22 cellular contexts compared by ENCODE assay signal in the genomic region with DNA sequence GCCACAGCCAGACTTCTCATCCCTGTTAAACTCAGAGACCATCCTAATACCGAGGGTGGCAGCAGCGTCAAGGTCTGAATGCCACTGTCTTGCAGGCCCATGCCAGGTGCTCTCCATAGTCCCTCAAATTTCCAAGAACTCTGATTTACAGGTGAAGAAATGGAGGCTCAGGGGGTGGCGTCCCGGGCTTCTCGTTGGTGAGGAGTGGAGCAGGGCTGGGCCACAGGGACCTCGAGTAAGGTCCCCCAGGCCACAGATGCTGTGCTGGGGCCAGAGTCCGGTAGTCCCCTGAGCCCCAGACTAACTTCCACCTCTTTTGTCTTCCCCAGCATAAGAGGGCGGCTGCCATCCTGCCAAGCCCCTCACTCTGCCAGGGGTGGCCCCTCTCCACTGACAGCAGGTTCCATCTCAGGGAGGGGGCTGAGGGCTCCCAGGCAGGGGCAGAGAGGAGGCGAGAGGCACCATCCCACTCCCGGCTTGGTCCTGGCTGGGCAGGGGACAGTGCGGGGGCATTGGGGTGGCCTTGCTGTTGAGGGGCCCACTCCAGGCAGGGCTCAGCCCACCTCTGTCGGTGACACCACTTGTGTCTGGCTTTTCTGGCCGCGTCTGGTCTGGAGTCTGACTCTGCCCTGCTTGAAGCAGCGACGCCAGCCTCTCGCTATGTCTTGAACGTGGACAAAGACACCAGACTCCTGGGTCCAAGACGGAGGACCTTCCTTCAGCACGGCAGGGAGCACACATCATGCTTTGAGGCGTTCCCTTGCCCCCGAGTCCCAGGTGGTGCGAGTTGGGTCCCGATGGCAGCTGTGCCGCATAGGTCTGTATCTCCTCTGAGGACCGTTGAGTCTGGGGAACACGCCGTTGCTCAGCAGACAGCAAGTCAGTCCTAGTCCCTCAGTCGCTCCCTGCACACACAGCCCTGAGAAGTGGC. TPM values are rescaled to one million over a fixed set of nuclear protein-coding genes. Genes with fewer than 3 reads are reported as not detected.
"Had no signal": no experiment of that assay in that cellular context is flagged by ENCODE, and none has a peak within 500 bp of the region (broad histone marks: within the 10 kb centered on the region; RNA-seq: fewer than 3 reads in every experiment).

No MANE protein-coding gene starts in this region.

- H3K4me2 ChIP-seq: hepatocyte, smooth muscle cell had no signal

- H3K4me1 ChIP-seq: foreskin keratinocyte, pancreas had no signal

- H3K36me3 ChIP-seq: cardiac muscle cell, neutrophil, pancreas, sigmoid colon, thoracic aorta, upper lobe of left lung had no signal

- H3K9me3 ChIP-seq: body of pancreas, neutrophil, pancreas, sigmoid colon, thoracic aorta, upper lobe of left lung had no signal

- ATAC-seq: body of pancreas; foreskin keratinocyte; naive thymus-derived CD4-positive, alpha-beta T cell; pancreas; WTC11 had no signal

- H3K27ac ChIP-seq: body of pancreas, cardiac muscle cell, foreskin keratinocyte, hepatocyte, neutrophil, pancreas, sigmoid colon, thoracic aorta, upper lobe of left lung had no signal

- H3K4me3 ChIP-seq: body of pancreas, cardiac muscle cell, hepatocyte, lung, pancreas, sigmoid colon, smooth muscle cell, thoracic aorta, upper lobe of left lung had no signal

- DNase-seq: activated gamma-delta T cell treated with Interleukin-2 at 50 U/mL for 16 hours; activated T-cell treated with anti-CD3 and anti-CD28 coated beads, Interleukin-2, amount 50 U/mL, for 1 hour; anterior cingulate cortex; body of pancreas; dermis blood vessel endothelial cell; effector CD8-positive, alpha-beta T cell; foreskin keratinocyte; naive thymus-derived CD4-positive, alpha-beta T cell; sigmoid colon; stimulated activated CD4-positive, alpha-beta T cell treated with anti-CD3 and anti-CD28 coated beads, Interleukin-2, amount 100 ng/mL, for 48 hours; stimulated activated CD8-positive, alpha-beta memory T cell treated with anti-CD3 and anti-CD28 coated beads, Interleukin-4, amount 100 ng/mL, for 48 hours; stimulated activated naive CD4-positive, alpha-beta T cell; T1000 had no signal

- H3K27me3 ChIP-seq: body of pancreas, pancreas, upper lobe of left lung had no signal

- H2AFZ ChIP-seq: hepatocyte had no signal

RNA-seq across cellular contexts. Expression of gene KLHL30, which starts 15.9 kb away (rescaled TPM):
- total RNA-seq: dermis blood vessel endothelial cell; foreskin keratinocyte; hepatocyte; naive thymus-derived CD4-positive, alpha-beta T cell; WTC11 had no signal
- polyA plus RNA-seq: foreskin keratinocyte; naive thymus-derived CD4-positive, alpha-beta T cell; smooth muscle cell had no signal

RNA-seq across cellular contexts. Expression of gene ESPNL, which starts 22.4 kb away (rescaled TPM):
- total RNA-seq: body of pancreas, dermis blood vessel endothelial cell had no signal
- polyA plus RNA-seq: naive thymus-derived CD4-positive, alpha-beta T cell; smooth muscle cell had no signal

RNA-seq across cellular contexts. Expression of gene ERFE, which starts 36.2 kb away (rescaled TPM):
- total RNA-seq: smooth muscle cell had no signal
- polyA plus RNA-seq: naive thymus-derived CD4-positive, alpha-beta T cell had no signal
